20 cellular contexts compared by ENCODE assay signal in genomic region chr3:18382760-18383369, GRCh38. TPM values are rescaled to one million over a fixed set of nuclear protein-coding genes. Genes with fewer than 3 reads are reported as not detected.
A peak's percentile ranks its signal among the peaks of the same experiment; 100 is the strongest.
DNase-seq lines count a peak whose midpoint lies in the region; ATAC-seq and TF ChIP-seq lines count a peak whose summit lies in the region.
"Had no signal": no experiment of that assay in that cellular context is flagged by ENCODE, and none has a peak within 500 bp of the region (broad histone marks: within the 10 kb centered on the region; RNA-seq: fewer than 3 reads in every experiment).

No MANE protein-coding gene starts in this region.

- H3K27me3 Mint-ChIP-seq in mesothelial cell of epicardium (ENCODE audit: low read depth): no peaks in the 10 kb centered on the region
- H3K27me3 Mint-ChIP-seq: stimulated activated memory B cell treated with anti-CD40 and anti-IgM and Interleukin-4, amounts not matched to agents 10 μg/mL and 1 μg/mL and 100 μg/mL, for 72 hours had no signal

- ATAC-seq in activated CD4-positive, CD25-positive, alpha-beta regulatory T cell treated with anti-CD3 and anti-CD28 coated beads, Interleukin-2, amount 50 U/mL, for 24 hours: peak; percentile 56 to 65
- ATAC-seq: psoas muscle; stimulated activated memory B cell treated with anti-CD40 and anti-IgM and Interleukin-4, amounts not matched to agents 10 μg/mL and 1 μg/mL and 100 μg/mL, for 72 hours had no signal

- DNase-seq in activated CD4-positive, CD25-positive, alpha-beta regulatory T cell (lab: John Stamatoyannopoulos, UW): no peak
- DNase-seq in activated naive CD4-positive, alpha-beta T cell treated with anti-CD3 and anti-CD28 coated beads, Interleukin-2, amount 50 U/mL, for 16 hours: peak; percentile 13
- DNase-seq in mesothelial cell of epicardium (ENCODE audit: low spot score in 2 of 2, unreplicated experiment in 2 of 2) (no peak), Kasumi-1 (lab: John Stamatoyannopoulos, UW) (no peak), KG1 (lab: John Stamatoyannopoulos, UW) (no peak), GM10248 (ENCODE audit: extremely low spot score) (no peak)
- DNase-seq: adrenal gland, COR-L47, GM23248, NCI-H1694 treated with DMSO at 0.1 percent for 48 hours, psoas muscle, T1000, thyroid gland had no signal

- no peak overlapping the region for H3K4me3 Mint-ChIP-seq in mesothelial cell of epicardium
- H3K4me3 Mint-ChIP-seq: stimulated activated memory B cell treated with anti-CD40 and anti-IgM and Interleukin-4, amounts not matched to agents 10 μg/mL and 1 μg/mL and 100 μg/mL, for 72 hours had no signal

- CTCF ChIA-PET in GM10248 (lab: Yijun Ruan, JAX): interaction anchor here (1.1 kb wide), 1 partner anchor 10 kb away, joined by 3 read pairs; no protein-coding TSS in a partner anchor

- H3K27ac Mint-ChIP-seq in mesothelial cell of epicardium: peak overlapping the region; percentile 6
- H3K27ac Mint-ChIP-seq: stimulated activated memory B cell treated with anti-CD40 and anti-IgM and Interleukin-4, amounts not matched to agents 10 μg/mL and 1 μg/mL and 100 μg/mL, for 72 hours had no signal

- H3K27ac ChIP-seq in KOPT-K1 (ENCODE audit: low read depth, low read length, poor library complexity, severe bottlenecking): peak overlapping the region; percentile 66
- H3K27ac ChIP-seq: 22Rv1, adrenal gland, breast epithelium, coronary artery, GM23248, neutrophil, psoas muscle, thyroid gland had no signal

- peaks cover 9% of the 10 kb centered on the region for H3K4me1 Mint-ChIP-seq in mesothelial cell of epicardium
- H3K4me1 Mint-ChIP-seq: stimulated activated memory B cell treated with anti-CD40 and anti-IgM and Interleukin-4, amounts not matched to agents 10 μg/mL and 1 μg/mL and 100 μg/mL, for 72 hours had no signal

- POLR2A ChIA-PET in GM10248 (lab: Yijun Ruan, JAX): no interaction called here

- no peaks in the 10 kb centered on the region for H3K9me3 ChIP-seq in KOPT-K1 (ENCODE audit: insufficient read depth, low read length, poor library complexity, severe bottlenecking)
- H3K9me3 ChIP-seq: breast epithelium, neutrophil, psoas muscle, thyroid gland had no signal

- no peaks in the 10 kb centered on the region for H3K9me3 Mint-ChIP-seq in mesothelial cell of epicardium
- H3K9me3 Mint-ChIP-seq: stimulated activated memory B cell treated with anti-CD40 and anti-IgM and Interleukin-4, amounts not matched to agents 10 μg/mL and 1 μg/mL and 100 μg/mL, for 72 hours had no signal

- H3K36me3 Mint-ChIP-seq in mesothelial cell of epicardium: peaks cover 5% of the 10 kb centered on the region
- H3K36me3 Mint-ChIP-seq: stimulated activated memory B cell treated with anti-CD40 and anti-IgM and Interleukin-4, amounts not matched to agents 10 μg/mL and 1 μg/mL and 100 μg/mL, for 72 hours had no signal

- H3K36me3 ChIP-seq in KOPT-K1 (ENCODE audit: insufficient read depth, low read length): peaks cover 7% of the 10 kb centered on the region; the same call in 1 of the 2 replicates
- H3K36me3 ChIP-seq: breast epithelium, thyroid gland had no signal

- TF ChIP-seq CTCF in mesothelial cell of epicardium (IDR thresholded peaks at IDR 0.05; ENCODE audit: unreplicated experiment): no peak
- TF ChIP-seq CTCF in GM10248 (IDR thresholded peaks at IDR 0.05; ENCODE audit: control extremely low read depth, extremely low read depth, low read depth, missing control alignments): no peak

RNA-seq across cellular contexts. Expression of gene SATB1, which starts 42.3 kb away (rescaled TPM):
- 72.6 to 81.4 TPM (median 76.7 TPM) in 3 replicates for total RNA-seq in mesothelial cell of epicardium
